Comparison of ENCODE assay signal across 8 cellular contexts in genomic region chr15:88620995-88621772, GRCh38. TPM values are rescaled to one million over a fixed set of nuclear protein-coding genes. Genes with fewer than 3 reads are reported as not detected.
DNase-seq lines count a peak whose midpoint lies in the region; ATAC-seq and TF ChIP-seq lines count a peak whose summit lies in the region.

Gene AEN (plus strand): TSS chr15:88621340. CDS start chr15:88626210, 4,870 bp downstream.

- intact Hi-C loops in activated CD4-positive, alpha-beta T cell treated with anti-CD3 and anti-CD28 coated beads for 36 hours (cut with DNase I, micrococcal nuclease), result loop anchor here (1.0 to 5.0 kb wide), 7 partner anchors 75 to 1271 kb away; partner anchors contain the start of genes DET1 (in 2 of the 2), ABHD2 (in 1 of the 2), AP3S2 (in 1 of the 2) and FANCI (in 1 of the 2)

- H3K27me3 ChIP-seq in BLaER1, result no peaks in the 10 kb centered on the region

- H3K27ac Mint-ChIP-seq in activated CD4-positive, alpha-beta T cell treated with anti-CD3 and anti-CD28 coated beads for 36 hours, result peak within 1 kb of the TSS; percentile 94

- H3K36me3 ChIP-seq in BLaER1, result peaks cover 3% of the 10 kb centered on the region

- peak within 1 kb of the TSS; percentile 90 for H3K4me3 Mint-ChIP-seq in activated CD4-positive, alpha-beta T cell treated with anti-CD3 and anti-CD28 coated beads for 36 hours

- ATAC-seq in GM19324 (IDR thresholded peaks at IDR 0.05; ENCODE audit: low FRiP score, unreplicated experiment) (peak; percentile 97), HG03460 (IDR thresholded peaks at IDR 0.05; ENCODE audit: unreplicated experiment) (peak; percentile 92)
- peak; percentile 83 for ATAC-seq in activated CD4-positive, alpha-beta T cell treated with anti-CD3 and anti-CD28 coated beads for 36 hours

- H3K9me3 ChIP-seq in BLaER1, result no peaks in the 10 kb centered on the region

- POLR2A ChIA-PET in activated CD4-positive, alpha-beta T cell treated with anti-CD3 and anti-CD28 coated beads for 36 hours (lab: Charles Lee), result interaction anchor here (0.7 to 2.1 kb wide), 3 partner anchors 14 to 36 kb away, joined by 3 to 11 read pairs (median 4); no protein-coding TSS in a partner anchor

- H3K4me1 ChIP-seq in BLaER1, result peaks cover 39% of the 10 kb centered on the region

- peak within 1 kb of the TSS; percentile 99 for H3K9ac ChIP-seq in BLaER1

- peaks cover 44% of the 10 kb centered on the region for H4K20me1 ChIP-seq in BLaER1

- peak; percentile 85 for DNase-seq in NCI-H524 treated with DMSO at 0.1 percent for 48 hours (lab: John Stamatoyannopoulos, UW)
- DNase-seq in activated CD4-positive, alpha-beta T cell treated with anti-CD3 and anti-CD28 coated beads for 36 hours, result peak; percentile 97
- DNase-seq in choroid plexus epithelial cell (ENCODE audit: low read depth), result peak; percentile 98
- DNase-seq in kidney tubule cell (ENCODE audit: low spot score), result peak; percentile 97
- peak; percentile 83 to 90 for DNase-seq in stimulated activated CD4-positive, alpha-beta T cell treated with anti-CD3 and anti-CD28 coated beads, Interleukin-1b, Interleukin-23, amount 100 ng/mL, for 1 hour (ENCODE audit: low read depth in 2 of 2)

- H3K27me3 Mint-ChIP-seq in activated CD4-positive, alpha-beta T cell treated with anti-CD3 and anti-CD28 coated beads for 36 hours, result peaks cover 5% of the 10 kb centered on the region

- peak within 1 kb of the TSS; percentile 88 for H3K4me2 ChIP-seq in BLaER1

- TF ChIP-seq CTCF in choroid plexus epithelial cell (conservative IDR thresholded peaks at IDR 0.05; ENCODE audit: low read depth, low read length), result no peak

- H3K27ac ChIP-seq in BLaER1, result peak within 1 kb of the TSS; percentile 99

- H3K9me3 Mint-ChIP-seq in activated CD4-positive, alpha-beta T cell treated with anti-CD3 and anti-CD28 coated beads for 36 hours (ENCODE audit: low read depth), result no peaks in the 10 kb centered on the region

- CTCF ChIA-PET in activated CD4-positive, alpha-beta T cell treated with anti-CD3 and anti-CD28 coated beads for 36 hours (lab: Charles Lee), result interaction anchor here (0.5 to 1.9 kb wide), 6 partner anchors 14 to 1992 kb away, joined by 3 to 11 read pairs (median 4); partner anchors contain the start of gene ISG20

- H3K4me3 ChIP-seq in BLaER1 (peak within 1 kb of the TSS; percentile 98), choroid plexus epithelial cell (ENCODE audit: low read depth, low read length) (peak within 1 kb of the TSS; percentile 87)

- peaks cover 37% of the 10 kb centered on the region for H3K36me3 Mint-ChIP-seq in activated CD4-positive, alpha-beta T cell treated with anti-CD3 and anti-CD28 coated beads for 36 hours (ENCODE audit: low read depth)

- H3K4me1 Mint-ChIP-seq in activated CD4-positive, alpha-beta T cell treated with anti-CD3 and anti-CD28 coated beads for 36 hours, result peaks cover 41% of the 10 kb centered on the region

RNA-seq across cellular contexts. Expression of gene AEN, which starts in this region (rescaled TPM):
- 10 to 100 TPM; 42.8 to 52.9 TPM for total RNA-seq in activated CD4-positive, alpha-beta T cell treated with anti-CD3 and anti-CD28 coated beads for 36 hours

Comparison
In these comparisons a context has a peak if more than half of its experiments do, and no peak if none do; other contexts are left out.
1. Peak in every context shown above with its lines: DNase-seq, ATAC-seq, H3K4me3 ChIP-seq and H3K27ac ChIP-seq.